8 cellular contexts compared by ENCODE assay signal in genomic region chr17:17570207-17570797, GRCh38. TPM values are rescaled to one million over a fixed set of nuclear protein-coding genes. Genes with fewer than 3 reads are reported as not detected.
A peak's percentile ranks its signal among the peaks of the same experiment; 100 is the strongest.
DNase-seq lines count a peak whose midpoint lies in the region; ATAC-seq and TF ChIP-seq lines count a peak whose summit lies in the region.

No MANE protein-coding gene starts in this region.

- H3K4me1 ChIP-seq in HEK293 (ENCODE audit: control insufficient read depth, insufficient read depth, low read length) (no peaks in the 10 kb centered on the region), thyroid gland (peaks cover 28 to 43% of the 10 kb centered on the region in 2 donors)

- CTCF ChIA-PET in HEK293 (lab: Yijun Ruan, JAX) = interaction anchor here (0.6 to 6.7 kb wide), 12 partner anchors 10 to 234 kb away, joined by 3 to 86 read pairs (median 14); partner anchors contain the start of gene RASD1

- DNase-seq in left cardiac atrium (peak; percentile 63), thyroid gland (peak; percentile 78 to 80), epidermal melanocyte (ENCODE audit: insufficient read length, low spot score) (no peak), NCI-H446 (lab: John Stamatoyannopoulos, UW) (no peak)

- POLR2A ChIA-PET in HEK293 (lab: Yijun Ruan, JAX) = interaction anchor here (1.0 kb wide), 1 partner anchor 74 kb away, joined by 4 read pairs; the partner anchor contains the start of gene RASD1

- 64 to 67% methylated on average over 4 to 5 of the region's 7 CpGs for WGBS in thyroid gland, 2 donors

- H3K9me3 ChIP-seq in HEK293 (ENCODE audit: control insufficient read depth, insufficient read depth, low read depth, low read length) (no peaks in the 10 kb centered on the region), thyroid gland (no peaks in the 10 kb centered on the region)

- TF ChIP-seq POLR2A in thyroid gland (IDR thresholded peaks at IDR 0.05) = no peak

- H3K4me3 ChIP-seq in HEK293 (ENCODE audit: low read depth, low read length) (no peak overlapping the region), thyroid gland (replicated peaks in 1 of 3) (no peak overlapping the region)

- peak; percentile 76 for ATAC-seq in SK-N-SH treated with all-trans-retinoic acid at 6 μM for 48 hours
- ATAC-seq in left cardiac atrium = peak; percentile 17 to 26
- no peak for ATAC-seq in GM21390 (IDR thresholded peaks at IDR 0.05; ENCODE audit: unreplicated experiment)

- no peak overlapping the region for H3K27ac ChIP-seq in 22Rv1
- no peak overlapping the region for H3K27ac ChIP-seq in HEK293 (ENCODE audit: extremely low read depth, low read depth, low read length)
- H3K27ac ChIP-seq in thyroid gland = no peak overlapping the region

- H3K36me3 ChIP-seq in HEK293 (ENCODE audit: control insufficient read depth in 2 of 2, insufficient read depth in 1 of 2, low read length in 2 of 2) (peaks cover 0 to 7% of the 10 kb centered on the region in 2 experiments; a peak in 2 of 3 replicates), thyroid gland (no peaks in the 10 kb centered on the region)

- TF ChIP-seq CTCF in 22Rv1 (IDR thresholded peaks at IDR 0.05) = peak; percentile 43
- peak; percentile 82 for TF ChIP-seq CTCF in HEK293 (tag by site-specific recombination; IDR thresholded peaks at IDR 0.05)
- TF ChIP-seq CTCF in thyroid gland (IDR thresholded peaks at IDR 0.05) = peak in 4 of 6 experiments; percentile 62 to 80 (median 71)

- intact Hi-C loops in left cardiac atrium (cut with DNase I) (loop anchor here in 1 of 2 donors (2.0 kb wide), 1 partner anchor 216 kb away; no protein-coding TSS in a partner anchor), thyroid gland (cut with DNase I) (loop anchor here (5.0 kb wide), 1 partner anchor 72 kb away; no protein-coding TSS in a partner anchor)

- no peaks in the 10 kb centered on the region for H3K27me3 ChIP-seq in thyroid gland

TF ChIP-seq in HEK293, 187 proteins besides CTCF, POLR2A, EP300 and RAD21:
- TF ChIP-seq ZNF169 (tag by site-specific recombination; IDR thresholded peaks at IDR 0.05) (no peak), ZNF654 (tag by site-specific recombination; IDR thresholded peaks at IDR 0.05; ENCODE audit: low read depth) (peak; percentile 36), ZNF16 (tag by site-specific recombination; IDR thresholded peaks at IDR 0.05; ENCODE audit: low read depth) (no peak), SCRT1 (tag by site-specific recombination; IDR thresholded peaks at IDR 0.05; ENCODE audit: borderline replicate concordance) (peak; percentile 74; the same call in 1 of the 2 replicates), ZBTB21 (tag by site-specific recombination; IDR thresholded peaks at IDR 0.05) (no peak), SCRT2 (tag by site-specific recombination; IDR thresholded peaks at IDR 0.05) (peak; percentile 82), ZNF426 (tag by site-specific recombination; IDR thresholded peaks at IDR 0.05) (no peak), KLF10 (tag by site-specific recombination; IDR thresholded peaks at IDR 0.05) (no peak)
- TF ChIP-seq, protein P1, sequence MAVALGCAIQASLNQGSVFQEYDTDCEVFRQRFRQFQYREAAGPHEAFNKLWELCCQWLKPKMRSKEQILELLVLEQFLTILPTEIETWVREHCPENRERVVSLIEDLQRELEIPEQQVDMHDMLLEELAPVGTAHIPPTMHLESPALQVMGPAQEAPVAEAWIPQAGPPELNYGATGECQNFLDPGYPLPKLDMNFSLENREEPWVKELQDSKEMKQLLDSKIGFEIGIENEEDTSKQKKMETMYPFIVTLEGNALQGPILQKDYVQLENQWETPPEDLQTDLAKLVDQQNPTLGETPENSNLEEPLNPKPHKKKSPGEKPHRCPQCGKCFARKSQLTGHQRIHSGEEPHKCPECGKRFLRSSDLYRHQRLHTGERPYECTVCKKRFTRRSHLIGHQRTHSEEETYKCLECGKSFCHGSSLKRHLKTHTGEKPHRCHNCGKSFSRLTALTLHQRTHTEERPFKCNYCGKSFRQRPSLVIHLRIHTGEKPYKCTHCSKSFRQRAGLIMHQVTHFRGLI (tag by site-specific recombination; IDR thresholded peaks at IDR 0.05) = no peak

TF ChIP-seq in SK-N-SH treated with all-trans-retinoic acid at 6 μM for 48 hours, 23 proteins besides CTCF, POLR2A, EP300 and RAD21:
- TF ChIP-seq ZNF8 (CRISPR knock-in tag; IDR thresholded peaks at IDR 0.05) (no peak), CSDC2 (CRISPR knock-in tag; IDR thresholded peaks at IDR 0.05) (no peak), POU6F1 (CRISPR knock-in tag; IDR thresholded peaks at IDR 0.05; ENCODE audit: borderline replicate concordance, low read depth) (no peak), TSHZ2 (CRISPR knock-in tag; IDR thresholded peaks at IDR 0.05) (no peak), ZFP3 (CRISPR knock-in tag; IDR thresholded peaks at IDR 0.05) (no peak), CREB5 (CRISPR knock-in tag; IDR thresholded peaks at IDR 0.05; ENCODE audit: low read depth) (no peak), ZC3H10 (CRISPR knock-in tag; IDR thresholded peaks at IDR 0.05) (no peak), ZFP30 (CRISPR knock-in tag; IDR thresholded peaks at IDR 0.05) (no peak), ESRRG (CRISPR knock-in tag; IDR thresholded peaks at IDR 0.05) (no peak)

RNA-seq across cellular contexts. Expression of gene PEMT, which starts 21.2 kb away (rescaled TPM):
- total RNA-seq in left cardiac atrium (10 to 100 TPM; 28.1 to 36.5 TPM), thyroid gland (10 to 100 TPM; 52.5 to 76.1 (median 62.6) TPM)

Comparison
In these comparisons a context has a peak if more than half of its experiments do, and no peak if none do; other contexts are left out.
1. DNase-seq: peak in left cardiac atrium (single experiment) and thyroid gland (2 of 2); none in epidermal melanocyte (single experiment) and NCI-H446 (0 of 2).
2. Peak in every context shown above with its lines, with median percentiles within 50 percentile points of each other: CTCF ChIP-seq.